Comparison of ENCODE assay signal across 1 cellular context in the genomic region with DNA sequence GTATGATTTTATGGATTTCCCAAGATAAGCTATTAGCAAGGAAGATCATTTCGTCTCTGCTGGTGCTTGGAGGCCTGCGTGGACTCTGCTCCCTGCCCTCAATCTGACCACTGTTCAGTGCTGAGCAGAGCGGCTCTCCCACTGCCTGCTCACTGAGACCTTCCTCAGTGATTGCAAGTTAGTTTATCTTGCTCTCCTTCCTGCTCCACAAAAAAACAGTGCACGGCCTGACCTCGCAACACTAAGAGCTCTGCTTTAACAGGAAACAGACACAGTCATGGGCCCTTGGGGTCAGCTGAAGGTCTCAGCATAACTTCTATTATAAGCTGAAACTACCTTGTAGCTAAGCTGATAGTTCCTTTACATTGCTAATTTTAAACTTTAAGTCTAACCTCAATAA.
TF ChIP-seq lines count a peak whose summit lies in the region.

No MANE protein-coding gene starts in this region.

TF ChIP-seq in HepG2, 621 proteins besides CTCF, POLR2A, EP300 and RAD21 (continued from another document and continues in another):
- no peak for TF ChIP-seq ZNF775 (CRISPR knock-in tag; IDR thresholded peaks at IDR 0.05; ENCODE audit: borderline replicate concordance)
- TF ChIP-seq, protein P1, sequence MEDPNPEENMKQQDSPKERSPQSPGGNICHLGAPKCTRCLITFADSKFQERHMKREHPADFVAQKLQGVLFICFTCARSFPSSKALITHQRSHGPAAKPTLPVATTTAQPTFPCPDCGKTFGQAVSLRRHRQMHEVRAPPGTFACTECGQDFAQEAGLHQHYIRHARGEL (CRISPR knock-in tag; IDR thresholded peaks at IDR 0.05): no peak
- TF ChIP-seq, protein P2, sequence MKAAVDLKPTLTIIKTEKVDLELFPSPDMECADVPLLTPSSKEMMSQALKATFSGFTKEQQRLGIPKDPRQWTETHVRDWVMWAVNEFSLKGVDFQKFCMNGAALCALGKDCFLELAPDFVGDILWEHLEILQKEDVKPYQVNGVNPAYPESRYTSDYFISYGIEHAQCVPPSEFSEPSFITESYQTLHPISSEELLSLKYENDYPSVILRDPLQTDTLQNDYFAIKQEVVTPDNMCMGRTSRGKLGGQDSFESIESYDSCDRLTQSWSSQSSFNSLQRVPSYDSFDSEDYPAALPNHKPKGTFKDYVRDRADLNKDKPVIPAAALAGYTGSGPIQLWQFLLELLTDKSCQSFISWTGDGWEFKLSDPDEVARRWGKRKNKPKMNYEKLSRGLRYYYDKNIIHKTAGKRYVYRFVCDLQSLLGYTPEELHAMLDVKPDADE (CRISPR knock-in tag; IDR thresholded peaks at IDR 0.05): no peak
- TF ChIP-seq, protein P3, sequence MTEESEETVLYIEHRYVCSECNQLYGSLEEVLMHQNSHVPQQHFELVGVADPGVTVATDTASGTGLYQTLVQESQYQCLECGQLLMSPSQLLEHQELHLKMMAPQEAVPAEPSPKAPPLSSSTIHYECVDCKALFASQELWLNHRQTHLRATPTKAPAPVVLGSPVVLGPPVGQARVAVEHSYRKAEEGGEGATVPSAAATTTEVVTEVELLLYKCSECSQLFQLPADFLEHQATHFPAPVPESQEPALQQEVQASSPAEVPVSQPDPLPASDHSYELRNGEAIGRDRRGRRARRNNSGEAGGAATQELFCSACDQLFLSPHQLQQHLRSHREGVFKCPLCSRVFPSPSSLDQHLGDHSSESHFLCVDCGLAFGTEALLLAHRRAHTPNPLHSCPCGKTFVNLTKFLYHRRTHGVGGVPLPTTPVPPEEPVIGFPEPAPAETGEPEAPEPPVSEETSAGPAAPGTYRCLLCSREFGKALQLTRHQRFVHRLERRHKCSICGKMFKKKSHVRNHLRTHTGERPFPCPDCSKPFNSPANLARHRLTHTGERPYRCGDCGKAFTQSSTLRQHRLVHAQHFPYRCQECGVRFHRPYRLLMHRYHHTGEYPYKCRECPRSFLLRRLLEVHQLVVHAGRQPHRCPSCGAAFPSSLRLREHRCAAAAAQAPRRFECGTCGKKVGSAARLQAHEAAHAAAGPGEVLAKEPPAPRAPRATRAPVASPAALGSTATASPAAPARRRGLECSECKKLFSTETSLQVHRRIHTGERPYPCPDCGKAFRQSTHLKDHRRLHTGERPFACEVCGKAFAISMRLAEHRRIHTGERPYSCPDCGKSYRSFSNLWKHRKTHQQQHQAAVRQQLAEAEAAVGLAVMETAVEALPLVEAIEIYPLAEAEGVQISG (CRISPR knock-in tag; IDR thresholded peaks at IDR 0.05): peak; percentile 51; the same call in 1 of the 2 replicates
- 0 out of 2 replicates have a peak, but pooled peaks have one; percentile 51 for TF ChIP-seq ZNF337 (CRISPR knock-in tag; IDR thresholded peaks at IDR 0.05; ENCODE audit: borderline replicate concordance, low read depth)
- TF ChIP-seq ELF1 (CRISPR knock-in tag; IDR thresholded peaks at IDR 0.05): 0 out of 2 replicates have a peak, but pooled peaks have one; percentile 36
- peak; percentile 78 for TF ChIP-seq SALL1 (CRISPR knock-in tag; IDR thresholded peaks at IDR 0.05)
- TF ChIP-seq FOXK2 (IDR thresholded peaks at IDR 0.05): no peak
- no peak for TF ChIP-seq ZMYM3 (CRISPR knock-in tag; IDR thresholded peaks at IDR 0.05)
- no peak; the same call in 1 of the 2 replicates for TF ChIP-seq ZNF232 (CRISPR knock-in tag; IDR thresholded peaks at IDR 0.05; ENCODE audit: borderline replicate concordance)
- 0 out of 4 replicates have a peak, but pooled peaks of 1 of the 2 experiments have one; percentile 18 for TF ChIP-seq NR2F1 (CRISPR knock-in tag; IDR thresholded peaks at IDR 0.05)
- TF ChIP-seq ZMYM2 (CRISPR knock-in tag; IDR thresholded peaks at IDR 0.05): no peak
- no peak for TF ChIP-seq ZNF33B (CRISPR knock-in tag; IDR thresholded peaks at IDR 0.05)
- TF ChIP-seq MAZ (IDR thresholded peaks at IDR 0.05; ENCODE audit: borderline replicate concordance, low read depth, low read length): no peak
- TF ChIP-seq MAZ (CRISPR knock-in tag; IDR thresholded peaks at IDR 0.05; ENCODE audit: low read depth): no peak
- peak; percentile 33; the same call in 1 of the 2 replicates for TF ChIP-seq MIXL1 (CRISPR knock-in tag; IDR thresholded peaks at IDR 0.05)
- no peak for TF ChIP-seq ZNF138 (CRISPR knock-in tag; IDR thresholded peaks at IDR 0.05; ENCODE audit: low read depth)
- TF ChIP-seq RXRA (CRISPR knock-in tag; IDR thresholded peaks at IDR 0.05): peak; percentile 38; the same call in 1 of the 2 replicates
- TF ChIP-seq NCOR1 (IDR thresholded peaks at IDR 0.05; ENCODE audit: borderline replicate concordance, low read length): no peak
- TF ChIP-seq KDM6A (CRISPR knock-in tag; IDR thresholded peaks at IDR 0.05; ENCODE audit: low read depth): no peak
- TF ChIP-seq, protein P4, sequence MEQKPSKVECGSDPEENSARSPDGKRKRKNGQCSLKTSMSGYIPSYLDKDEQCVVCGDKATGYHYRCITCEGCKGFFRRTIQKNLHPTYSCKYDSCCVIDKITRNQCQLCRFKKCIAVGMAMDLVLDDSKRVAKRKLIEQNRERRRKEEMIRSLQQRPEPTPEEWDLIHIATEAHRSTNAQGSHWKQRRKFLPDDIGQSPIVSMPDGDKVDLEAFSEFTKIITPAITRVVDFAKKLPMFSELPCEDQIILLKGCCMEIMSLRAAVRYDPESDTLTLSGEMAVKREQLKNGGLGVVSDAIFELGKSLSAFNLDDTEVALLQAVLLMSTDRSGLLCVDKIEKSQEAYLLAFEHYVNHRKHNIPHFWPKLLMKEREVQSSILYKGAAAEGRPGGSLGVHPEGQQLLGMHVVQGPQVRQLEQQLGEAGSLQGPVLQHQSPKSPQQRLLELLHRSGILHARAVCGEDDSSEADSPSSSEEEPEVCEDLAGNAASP (CRISPR knock-in tag; IDR thresholded peaks at IDR 0.05; ENCODE audit: borderline replicate concordance): peak; percentile 36; the same call in 1 of the 2 replicates
- peak; percentile 73; the same call in 1 of the 2 replicates for TF ChIP-seq ETV5 (CRISPR knock-in tag; IDR thresholded peaks at IDR 0.05; ENCODE audit: borderline replicate concordance)
- TF ChIP-seq THAP11 (CRISPR knock-in tag; IDR thresholded peaks at IDR 0.05): no peak
- TF ChIP-seq RARA (CRISPR knock-in tag; IDR thresholded peaks at IDR 0.05): peak; percentile 93
- TF ChIP-seq, protein P5, sequence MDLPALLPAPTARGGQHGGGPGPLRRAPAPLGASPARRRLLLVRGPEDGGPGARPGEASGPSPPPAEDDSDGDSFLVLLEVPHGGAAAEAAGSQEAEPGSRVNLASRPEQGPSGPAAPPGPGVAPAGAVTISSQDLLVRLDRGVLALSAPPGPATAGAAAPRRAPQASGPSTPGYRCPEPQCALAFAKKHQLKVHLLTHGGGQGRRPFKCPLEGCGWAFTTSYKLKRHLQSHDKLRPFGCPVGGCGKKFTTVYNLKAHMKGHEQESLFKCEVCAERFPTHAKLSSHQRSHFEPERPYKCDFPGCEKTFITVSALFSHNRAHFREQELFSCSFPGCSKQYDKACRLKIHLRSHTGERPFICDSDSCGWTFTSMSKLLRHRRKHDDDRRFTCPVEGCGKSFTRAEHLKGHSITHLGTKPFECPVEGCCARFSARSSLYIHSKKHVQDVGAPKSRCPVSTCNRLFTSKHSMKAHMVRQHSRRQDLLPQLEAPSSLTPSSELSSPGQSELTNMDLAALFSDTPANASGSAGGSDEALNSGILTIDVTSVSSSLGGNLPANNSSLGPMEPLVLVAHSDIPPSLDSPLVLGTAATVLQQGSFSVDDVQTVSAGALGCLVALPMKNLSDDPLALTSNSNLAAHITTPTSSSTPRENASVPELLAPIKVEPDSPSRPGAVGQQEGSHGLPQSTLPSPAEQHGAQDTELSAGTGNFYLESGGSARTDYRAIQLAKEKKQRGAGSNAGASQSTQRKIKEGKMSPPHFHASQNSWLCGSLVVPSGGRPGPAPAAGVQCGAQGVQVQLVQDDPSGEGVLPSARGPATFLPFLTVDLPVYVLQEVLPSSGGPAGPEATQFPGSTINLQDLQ (CRISPR knock-in tag; IDR thresholded peaks at IDR 0.05): no peak
- TF ChIP-seq ZZZ3 (CRISPR knock-in tag; IDR thresholded peaks at IDR 0.05; ENCODE audit: borderline replicate concordance): no peak
- TF ChIP-seq ATAD3A (CRISPR knock-in tag; IDR thresholded peaks at IDR 0.05): no peak
- TF ChIP-seq NR2C2 (CRISPR knock-in tag; IDR thresholded peaks at IDR 0.05; ENCODE audit: borderline replicate concordance): no peak
- peak; percentile 43; the same call in 1 of the 2 replicates for TF ChIP-seq FOXO1 (CRISPR knock-in tag; IDR thresholded peaks at IDR 0.05)
- TF ChIP-seq, protein P6, sequence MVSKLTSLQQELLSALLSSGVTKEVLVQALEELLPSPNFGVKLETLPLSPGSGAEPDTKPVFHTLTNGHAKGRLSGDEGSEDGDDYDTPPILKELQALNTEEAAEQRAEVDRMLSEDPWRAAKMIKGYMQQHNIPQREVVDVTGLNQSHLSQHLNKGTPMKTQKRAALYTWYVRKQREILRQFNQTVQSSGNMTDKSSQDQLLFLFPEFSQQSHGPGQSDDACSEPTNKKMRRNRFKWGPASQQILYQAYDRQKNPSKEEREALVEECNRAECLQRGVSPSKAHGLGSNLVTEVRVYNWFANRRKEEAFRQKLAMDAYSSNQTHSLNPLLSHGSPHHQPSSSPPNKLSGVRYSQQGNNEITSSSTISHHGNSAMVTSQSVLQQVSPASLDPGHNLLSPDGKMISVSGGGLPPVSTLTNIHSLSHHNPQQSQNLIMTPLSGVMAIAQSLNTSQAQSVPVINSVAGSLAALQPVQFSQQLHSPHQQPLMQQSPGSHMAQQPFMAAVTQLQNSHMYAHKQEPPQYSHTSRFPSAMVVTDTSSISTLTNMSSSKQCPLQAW (CRISPR knock-in tag; IDR thresholded peaks at IDR 0.05): peak; percentile 43; the same call in 1 of the 2 replicates
- TF ChIP-seq ZNF816 (CRISPR knock-in tag; IDR thresholded peaks at IDR 0.05; ENCODE audit: borderline replicate concordance): no peak
- TF ChIP-seq, protein P7, sequence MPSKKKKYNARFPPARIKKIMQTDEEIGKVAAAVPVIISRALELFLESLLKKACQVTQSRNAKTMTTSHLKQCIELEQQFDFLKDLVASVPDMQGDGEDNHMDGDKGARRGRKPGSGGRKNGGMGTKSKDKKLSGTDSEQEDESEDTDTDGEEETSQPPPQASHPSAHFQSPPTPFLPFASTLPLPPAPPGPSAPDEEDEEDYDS (CRISPR knock-in tag; IDR thresholded peaks at IDR 0.05): peak; percentile 32; the same call in 1 of the 2 replicates
- peak; percentile 56; the same call in 1 of the 2 replicates for TF ChIP-seq ZNF792 (CRISPR knock-in tag; IDR thresholded peaks at IDR 0.05)
- TF ChIP-seq, protein P8, sequence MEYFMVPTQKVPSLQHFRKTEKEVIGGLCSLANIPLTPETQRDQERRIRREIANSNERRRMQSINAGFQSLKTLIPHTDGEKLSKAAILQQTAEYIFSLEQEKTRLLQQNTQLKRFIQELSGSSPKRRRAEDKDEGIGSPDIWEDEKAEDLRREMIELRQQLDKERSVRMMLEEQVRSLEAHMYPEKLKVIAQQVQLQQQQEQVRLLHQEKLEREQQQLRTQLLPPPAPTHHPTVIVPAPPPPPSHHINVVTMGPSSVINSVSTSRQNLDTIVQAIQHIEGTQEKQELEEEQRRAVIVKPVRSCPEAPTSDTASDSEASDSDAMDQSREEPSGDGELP (IDR thresholded peaks at IDR 0.05; ENCODE audit: borderline replicate concordance, low read depth): peak; percentile 24; the same call in 1 of the 2 replicates
- no peak for TF ChIP-seq ZNF589 (CRISPR knock-in tag; conservative IDR thresholded peaks at IDR 0.05)
- TF ChIP-seq ADNP (CRISPR knock-in tag; IDR thresholded peaks at IDR 0.05): no peak
- TF ChIP-seq HNF4G (IDR thresholded peaks at IDR 0.05; ENCODE audit: borderline replicate concordance, low read depth, low read length): peak; percentile 45; the same call in 1 of the 2 replicates
- no peak for TF ChIP-seq HNF4G (CRISPR knock-in tag; IDR thresholded peaks at IDR 0.05; ENCODE audit: borderline replicate concordance, low read depth)
- TF ChIP-seq, protein P9, sequence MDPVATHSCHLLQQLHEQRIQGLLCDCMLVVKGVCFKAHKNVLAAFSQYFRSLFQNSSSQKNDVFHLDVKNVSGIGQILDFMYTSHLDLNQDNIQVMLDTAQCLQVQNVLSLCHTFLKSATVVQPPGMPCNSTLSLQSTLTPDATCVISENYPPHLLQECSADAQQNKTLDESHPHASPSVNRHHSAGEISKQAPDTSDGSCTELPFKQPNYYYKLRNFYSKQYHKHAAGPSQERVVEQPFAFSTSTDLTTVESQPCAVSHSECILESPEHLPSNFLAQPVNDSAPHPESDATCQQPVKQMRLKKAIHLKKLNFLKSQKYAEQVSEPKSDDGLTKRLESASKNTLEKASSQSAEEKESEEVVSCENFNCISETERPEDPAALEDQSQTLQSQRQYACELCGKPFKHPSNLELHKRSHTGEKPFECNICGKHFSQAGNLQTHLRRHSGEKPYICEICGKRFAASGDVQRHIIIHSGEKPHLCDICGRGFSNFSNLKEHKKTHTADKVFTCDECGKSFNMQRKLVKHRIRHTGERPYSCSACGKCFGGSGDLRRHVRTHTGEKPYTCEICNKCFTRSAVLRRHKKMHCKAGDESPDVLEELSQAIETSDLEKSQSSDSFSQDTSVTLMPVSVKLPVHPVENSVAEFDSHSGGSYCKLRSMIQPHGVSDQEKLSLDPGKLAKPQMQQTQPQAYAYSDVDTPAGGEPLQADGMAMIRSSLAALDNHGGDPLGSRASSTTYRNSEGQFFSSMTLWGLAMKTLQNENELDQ (CRISPR knock-in tag; IDR thresholded peaks at IDR 0.05; ENCODE audit: borderline replicate concordance): no peak
- no peak for TF ChIP-seq YY1 (IDR thresholded peaks at IDR 0.05; ENCODE audit: insufficient read depth, insufficient replicate concordance, low read depth, low read length)
- no peak for TF ChIP-seq GATA4 (IDR thresholded peaks at IDR 0.05; ENCODE audit: borderline replicate concordance, low read depth)
- TF ChIP-seq ZNF614 (CRISPR knock-in tag; IDR thresholded peaks at IDR 0.05; ENCODE audit: borderline replicate concordance): peak; percentile 26; the same call in 1 of the 2 replicates
- 0 out of 2 replicates have a peak, but pooled peaks have one; percentile 38 for TF ChIP-seq IRF2 (CRISPR knock-in tag; IDR thresholded peaks at IDR 0.05)
- no peak for TF ChIP-seq ZNF761 (CRISPR knock-in tag; conservative IDR thresholded peaks at IDR 0.05)
- TF ChIP-seq REPIN1 (CRISPR knock-in tag; IDR thresholded peaks at IDR 0.05; ENCODE audit: borderline replicate concordance, low read depth): no peak
- TF ChIP-seq ZNF652 (CRISPR knock-in tag; IDR thresholded peaks at IDR 0.05; ENCODE audit: borderline replicate concordance, low read depth): no peak
- peak; percentile 47; the same call in 1 of the 2 replicates for TF ChIP-seq MEF2D (CRISPR knock-in tag; IDR thresholded peaks at IDR 0.05)
- peak; percentile 42; the same call in 1 of the 2 replicates for TF ChIP-seq PHF21A (CRISPR knock-in tag; IDR thresholded peaks at IDR 0.05)
- TF ChIP-seq ZNF841 (CRISPR knock-in tag; IDR thresholded peaks at IDR 0.05; ENCODE audit: borderline replicate concordance): no peak
- TF ChIP-seq GATAD2A (CRISPR knock-in tag; IDR thresholded peaks at IDR 0.05): peak; percentile 47
- TF ChIP-seq, protein P10, sequence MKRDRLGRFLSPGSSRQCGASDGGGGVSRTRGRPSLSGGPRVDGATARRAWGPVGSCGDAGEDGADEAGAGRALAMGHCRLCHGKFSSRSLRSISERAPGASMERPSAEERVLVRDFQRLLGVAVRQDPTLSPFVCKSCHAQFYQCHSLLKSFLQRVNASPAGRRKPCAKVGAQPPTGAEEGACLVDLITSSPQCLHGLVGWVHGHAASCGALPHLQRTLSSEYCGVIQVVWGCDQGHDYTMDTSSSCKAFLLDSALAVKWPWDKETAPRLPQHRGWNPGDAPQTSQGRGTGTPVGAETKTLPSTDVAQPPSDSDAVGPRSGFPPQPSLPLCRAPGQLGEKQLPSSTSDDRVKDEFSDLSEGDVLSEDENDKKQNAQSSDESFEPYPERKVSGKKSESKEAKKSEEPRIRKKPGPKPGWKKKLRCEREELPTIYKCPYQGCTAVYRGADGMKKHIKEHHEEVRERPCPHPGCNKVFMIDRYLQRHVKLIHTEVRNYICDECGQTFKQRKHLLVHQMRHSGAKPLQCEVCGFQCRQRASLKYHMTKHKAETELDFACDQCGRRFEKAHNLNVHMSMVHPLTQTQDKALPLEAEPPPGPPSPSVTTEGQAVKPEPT (CRISPR knock-in tag; IDR thresholded peaks at IDR 0.05; ENCODE audit: low read depth): no peak
